27 cellular contexts compared by ENCODE assay signal in genomic region chr19:18384775-18385174, GRCh38. TPM values are rescaled to one million over a fixed set of nuclear protein-coding genes. Genes with fewer than 3 reads are reported as not detected.
DNase-seq lines count a peak whose midpoint lies in the region; ATAC-seq and TF ChIP-seq lines count a peak whose summit lies in the region.
"Had no signal": no experiment of that assay in that cellular context is flagged by ENCODE, and none has a peak within 500 bp of the region (broad histone marks: within the 10 kb centered on the region; RNA-seq: fewer than 3 reads in every experiment).

No MANE protein-coding gene starts in this region.

- RAD21 ChIA-PET in HCT116 (lab: Charles Lee; ENCODE audit: low non-redundant PET in 1 of 2, low total read pairs in 2 of 2, uncharacterized antibody in 2 of 2, unreplicated experiment in 2 of 2), result no interaction called here

- peaks cover 16% of the 10 kb centered on the region for H3K79me2 ChIP-seq in HCT116 (ENCODE audit: insufficient read depth, low read length)
- H3K79me2 ChIP-seq: parathyroid adenoma had no signal

- H3K9ac ChIP-seq in HCT116 (ENCODE audit: low read length), result 0 out of 2 replicates have a peak overlapping the region, but pooled peaks have one; percentile 17
- H3K9ac ChIP-seq: BLaER1 treated with 17β-estradiol and CSF1 and Interleukin-3, amounts not matched to agents 10 nM and 100 nM; parathyroid adenoma had no signal

- H3K9me3 ChIP-seq in HCT116 (ENCODE audit: control insufficient read depth in 1 of 2, insufficient read depth in 1 of 2, low read depth in 1 of 2, low read length in 2 of 2) (no peaks in the 10 kb centered on the region), body of pancreas (no peaks in the 10 kb centered on the region)
- H3K9me3 ChIP-seq: BLaER1 treated with 17β-estradiol and CSF1 and Interleukin-3, amounts not matched to agents 10 nM and 100 nM; esophagus squamous epithelium; sigmoid colon; thyroid gland had no signal

- POLR2A ChIA-PET in HCT116 (lab: Charles Lee), result interaction anchor here (1.2 to 2.4 kb wide), 4 partner anchors 19 to 62 kb away, joined by 4 to 22 read pairs (median 16); partner anchors contain the start of genes LSM4 and SSBP4

- no peaks in the 10 kb centered on the region for H3K9me3 Mint-ChIP-seq in activated T-helper 1 cell treated with anti-CD3 and anti-CD28 coated beads, Interleukin-12 subunit alpha, Interleukin-12 subunit beta, Interleukin-2, Interleukin-4 antibody, amounts not matched to agents 30 ng/mL and 10 ng/mL and 1 ng/mL, durations not matched to agents 14 hours and 24 hours and 36 hours
- H3K9me3 Mint-ChIP-seq: activated T-cell treated with anti-CD3 and anti-CD28 coated beads, Interleukin-2, amount 50 U/mL, for 4 hours; nephron progenitor cell; stimulated activated naive CD8-positive, alpha-beta T cell treated with anti-CD3 and anti-CD28 coated beads, Interleukin-15, Interleukin-2, amounts not matched to agents 100 ng/mL and 50 ng/mL, for 24 hours had no signal

- peak overlapping the region; percentile 96 for H3K4me2 ChIP-seq in HCT116 (ENCODE audit: low read length)

- BruUV-seq in HCT116 (replicated peaks; lab: Mats Ljungman, UMichigan), result no TSS peak

- no peak for TF ChIP-seq POLR2A in HCT116 (IDR thresholded peaks at IDR 0.05; ENCODE audit: borderline replicate concordance, extremely low read depth, insufficient read depth, insufficient read length)
- no peak for TF ChIP-seq POLR2A in body of pancreas (IDR thresholded peaks at IDR 0.05)

- H3K36me3 ChIP-seq in HCT116 (ENCODE audit: control insufficient read depth in 1 of 2, insufficient read depth in 2 of 2, low read length in 2 of 2) (peaks cover 0 to 6% of the 10 kb centered on the region in 2 experiments; a peak in 2 of 4 replicates), body of pancreas (replicated peaks in 1 of 2; ENCODE audit: insufficient read depth in 1 of 2, low read depth in 2 of 2) (no peaks in the 10 kb centered on the region)
- H3K36me3 ChIP-seq: esophagus squamous epithelium, sigmoid colon, thyroid gland had no signal

- no peaks in the 10 kb centered on the region for H4K20me1 ChIP-seq in HCT116 (ENCODE audit: insufficient read depth)

- H3K36me3 Mint-ChIP-seq in activated T-helper 1 cell treated with anti-CD3 and anti-CD28 coated beads, Interleukin-12 subunit alpha, Interleukin-12 subunit beta, Interleukin-2, Interleukin-4 antibody, amounts not matched to agents 30 ng/mL and 10 ng/mL and 1 ng/mL, durations not matched to agents 14 hours and 24 hours and 36 hours (ENCODE audit: low read depth), result no peaks in the 10 kb centered on the region

- H3K4me3 ChIP-seq in HCT116 (replicated peaks in 1 of 2; ENCODE audit: low read depth in 1 of 2, low read length in 2 of 2) (no peak overlapping the region), body of pancreas (no peak overlapping the region)
- H3K4me3 ChIP-seq: BLaER1 treated with 17β-estradiol and CSF1 and Interleukin-3, amounts not matched to agents 10 nM and 100 nM; coronary artery; esophagus squamous epithelium; GM12878; sigmoid colon; thyroid gland had no signal

- no peak overlapping the region for H2AFZ ChIP-seq in HCT116 (ENCODE audit: low read depth, low read length, poor library complexity, severe bottlenecking)
- H2AFZ ChIP-seq: parathyroid adenoma had no signal

- peaks cover 5% of the 10 kb centered on the region for H3K4me1 Mint-ChIP-seq in activated T-helper 1 cell treated with anti-CD3 and anti-CD28 coated beads, Interleukin-12 subunit alpha, Interleukin-12 subunit beta, Interleukin-2, Interleukin-4 antibody, amounts not matched to agents 30 ng/mL and 10 ng/mL and 1 ng/mL, durations not matched to agents 14 hours and 24 hours and 36 hours (ENCODE audit: low read depth)

- no peak for DNase-seq in HCT116 (ENCODE audit: low read depth, low spot score)
- peak in 1 of 4 donors; percentile 44 for DNase-seq in body of pancreas
- DNase-seq in mucosa of gallbladder (ENCODE audit: low spot score), result peak; percentile 42
- DNase-seq in activated T-helper 1 cell treated with anti-CD3 and anti-CD28 coated beads, Interleukin-12 subunit alpha, Interleukin-12 subunit beta, Interleukin-2, Interleukin-4 antibody, amounts not matched to agents 30 ng/mL and 10 ng/mL and 1 ng/mL, durations not matched to agents 14 hours and 24 hours and 36 hours (ENCODE audit: low spot score), result no peak
- DNase-seq: activated CD4-positive, alpha-beta T cell treated with anti-CD3 and anti-CD28 coated beads for 4 hours; activated naive CD4-positive, alpha-beta T cell treated with Interleukin-2 at 50 U/mL for 16 hours; activated T-cell treated with anti-CD3 and anti-CD28 coated beads, Interleukin-2, amount 50 U/mL, for 4 hours; esophagus squamous epithelium; H7; NCI-H1092 treated with DMSO at 0.1 percent for 48 hours; NCI-H187 treated with DMSO at 0.1 percent for 48 hours; NCI-H69; nephron progenitor cell; RPMI8226; sigmoid colon; thyroid gland had no signal

- intact Hi-C loops in HCT116 (cut with micrococcal nuclease) (no loop called here), body of pancreas (cut with DNase I) (no loop called here)
- intact Hi-C loops in activated T-helper 1 cell treated with anti-CD3 and anti-CD28 coated beads, Interleukin-12 subunit alpha, Interleukin-12 subunit beta, Interleukin-2, Interleukin-4 antibody, amounts not matched to agents 30 ng/mL and 10 ng/mL and 1 ng/mL, durations not matched to agents 14 hours and 24 hours and 36 hours (cut with micrococcal nuclease), result loop anchor here (5.0 kb wide), 1 partner anchor 182 kb away; the partner anchor contains the start of gene RAB3A

- TF ChIP-seq CTCF in HCT116 (IDR thresholded peaks at IDR 0.05 in 2 of 3, conservative IDR thresholded peaks at IDR 0.05 in 1 of 3; ENCODE audit: borderline replicate concordance in 1 of 3, insufficient read depth in 1 of 3, low read depth in 2 of 3, low read length in 2 of 3) (no peak), body of pancreas (IDR thresholded peaks at IDR 0.05) (no peak)

- no peaks in the 10 kb centered on the region for H3K9me2 ChIP-seq in HCT116 (ENCODE audit: insufficient read depth)

- TF ChIP-seq RAD21 in HCT116 (IDR thresholded peaks at IDR 0.05; ENCODE audit: low read depth), result no peak

- H3K27me3 ChIP-seq in HCT116 (ENCODE audit: insufficient read depth, low read length) (no peaks in the 10 kb centered on the region), body of pancreas (no peaks in the 10 kb centered on the region)
- H3K27me3 ChIP-seq: thyroid gland had no signal

- H3K27me3 Mint-ChIP-seq in activated T-helper 1 cell treated with anti-CD3 and anti-CD28 coated beads, Interleukin-12 subunit alpha, Interleukin-12 subunit beta, Interleukin-2, Interleukin-4 antibody, amounts not matched to agents 30 ng/mL and 10 ng/mL and 1 ng/mL, durations not matched to agents 14 hours and 24 hours and 36 hours (ENCODE audit: insufficient read depth), result peaks cover 44% of the 10 kb centered on the region

- H3K4me1 ChIP-seq in HCT116 (ENCODE audit: control insufficient read depth in 1 of 2, insufficient read depth in 2 of 2, low read length in 2 of 2) (peaks cover 68 to 88% of the 10 kb centered on the region in 2 experiments), body of pancreas (peaks cover 73% of the 10 kb centered on the region)

- no peak overlapping the region for H3K4me3 Mint-ChIP-seq in activated T-helper 1 cell treated with anti-CD3 and anti-CD28 coated beads, Interleukin-12 subunit alpha, Interleukin-12 subunit beta, Interleukin-2, Interleukin-4 antibody, amounts not matched to agents 30 ng/mL and 10 ng/mL and 1 ng/mL, durations not matched to agents 14 hours and 24 hours and 36 hours
- H3K4me3 Mint-ChIP-seq: activated T-cell treated with anti-CD3 and anti-CD28 coated beads, Interleukin-2, amount 50 U/mL, for 4 hours; nephron progenitor cell; stimulated activated naive CD8-positive, alpha-beta T cell treated with anti-CD3 and anti-CD28 coated beads, Interleukin-15, Interleukin-2, amounts not matched to agents 100 ng/mL and 50 ng/mL, for 24 hours had no signal

- ATAC-seq in HCT116 (no peak), body of pancreas (no peak), GM21825 (IDR thresholded peaks at IDR 0.05; ENCODE audit: unreplicated experiment) (no peak), GM19463 (IDR thresholded peaks at IDR 0.05; ENCODE audit: unreplicated experiment) (no peak)
- ATAC-seq: activated T-cell treated with anti-CD3 and anti-CD28 coated beads, Interleukin-2, amount 50 U/mL, for 4 hours; GM12878 had no signal

- H3K27ac Mint-ChIP-seq in activated T-helper 1 cell treated with anti-CD3 and anti-CD28 coated beads, Interleukin-12 subunit alpha, Interleukin-12 subunit beta, Interleukin-2, Interleukin-4 antibody, amounts not matched to agents 30 ng/mL and 10 ng/mL and 1 ng/mL, durations not matched to agents 14 hours and 24 hours and 36 hours, result no peak overlapping the region
- H3K27ac Mint-ChIP-seq: nephron progenitor cell; stimulated activated naive CD8-positive, alpha-beta T cell treated with anti-CD3 and anti-CD28 coated beads, Interleukin-15, Interleukin-2, amounts not matched to agents 100 ng/mL and 50 ng/mL, for 24 hours had no signal

- H3K27ac ChIP-seq in HCT116 (ENCODE audit: low read depth, low read length) (0 out of 2 replicates have a peak overlapping the region, but pooled peaks have one; percentile 82), body of pancreas (peak overlapping the region; percentile 74 to 81 (median 76))
- H3K27ac ChIP-seq: BLaER1 treated with 17β-estradiol and CSF1 and Interleukin-3, amounts not matched to agents 10 nM and 100 nM; coronary artery; parathyroid adenoma; sigmoid colon; thyroid gland had no signal

- 43 to 50% methylated on average over 7 of the region's 7 CpGs for WGBS in body of pancreas, 2 donors

- CTCF ChIA-PET in HCT116 (lab: Charles Lee), result no interaction called here

RNA-seq across cellular contexts. Expression of gene GDF15, which starts 1.2 kb away (rescaled TPM):
- total RNA-seq in HCT116 (2021; ENCODE audit: unreplicated experiment) (425 TPM), body of pancreas (10 to 100 TPM; 40.5 to 86.1 TPM), mucosa of gallbladder (76.0 TPM)
- polyA plus RNA-seq in HCT116 (2012), result 480 and 583 TPM in 2 replicates
- not detected in 2 replicates for total RNA-seq in activated T-helper 1 cell treated with anti-CD3 and anti-CD28 coated beads, Interleukin-12 subunit alpha, Interleukin-12 subunit beta, Interleukin-2, Interleukin-4 antibody, amounts not matched to agents 30 ng/mL and 10 ng/mL and 1 ng/mL, durations not matched to agents 14 hours and 24 hours and 36 hours
- total RNA-seq: mononuclear cell had no signal

RNA-seq across cellular contexts. Expression of gene LRRC25, which starts 12.6 kb away (rescaled TPM):
- total RNA-seq in HCT116 (2021; ENCODE audit: unreplicated experiment), result 0.12 TPM
- polyA plus RNA-seq in HCT116 (2012), result not detected in 2 replicates
- 1 to 10 TPM in 1 of 2 donors, not detected in 1; 4.4 TPM for total RNA-seq in body of pancreas
- 7.8 TPM for total RNA-seq in mucosa of gallbladder
- total RNA-seq in activated T-helper 1 cell treated with anti-CD3 and anti-CD28 coated beads, Interleukin-12 subunit alpha, Interleukin-12 subunit beta, Interleukin-2, Interleukin-4 antibody, amounts not matched to agents 30 ng/mL and 10 ng/mL and 1 ng/mL, durations not matched to agents 14 hours and 24 hours and 36 hours, result not detected in 2 replicates
- total RNA-seq: activated T-cell treated with anti-CD3 and anti-CD28 coated beads, Interleukin-2, amount 50 U/mL, for 4 hours; Daoy; LHCN-M2; T-helper 1 cell treated with Interleukin-12 subunit alpha and Interleukin-12 subunit beta and Interleukin-4 antibody, amounts not matched to agents 30 ng/mL and 1 ng/mL, for 36 hours had no signal

RNA-seq across cellular contexts. Expression of gene SSBP4, which starts 34.4 kb away (rescaled TPM):
- total RNA-seq in HCT116 (2021; ENCODE audit: unreplicated experiment) (164 TPM), body of pancreas (10 to 100 TPM; 50.1 to 63.9 TPM), mucosa of gallbladder (68.1 TPM)
- 55.6 and 64.2 TPM in 2 replicates for polyA plus RNA-seq in HCT116 (2012)
- 135 and 141 TPM in 2 replicates for total RNA-seq in activated T-helper 1 cell treated with anti-CD3 and anti-CD28 coated beads, Interleukin-12 subunit alpha, Interleukin-12 subunit beta, Interleukin-2, Interleukin-4 antibody, amounts not matched to agents 30 ng/mL and 10 ng/mL and 1 ng/mL, durations not matched to agents 14 hours and 24 hours and 36 hours

RNA-seq across cellular contexts. Expression of gene PGPEP1, which starts 44.4 kb away (rescaled TPM):
- total RNA-seq in HCT116 (2021; ENCODE audit: unreplicated experiment) (30.9 TPM), body of pancreas (10 to 100 TPM; 22.1 to 37.6 TPM), mucosa of gallbladder (56.6 TPM)
- polyA plus RNA-seq in HCT116 (2012), result 22.4 and 23.8 TPM in 2 replicates
- 17.9 and 21.5 TPM in 2 replicates for total RNA-seq in activated T-helper 1 cell treated with anti-CD3 and anti-CD28 coated beads, Interleukin-12 subunit alpha, Interleukin-12 subunit beta, Interleukin-2, Interleukin-4 antibody, amounts not matched to agents 30 ng/mL and 10 ng/mL and 1 ng/mL, durations not matched to agents 14 hours and 24 hours and 36 hours

RNA-seq across cellular contexts. Expression of gene ISYNA1, which starts 53.2 kb away (rescaled TPM):
- 365 TPM for total RNA-seq in HCT116 (2021; ENCODE audit: unreplicated experiment)
- 282 and 302 TPM in 2 replicates for polyA plus RNA-seq in HCT116 (2012)
- total RNA-seq in body of pancreas, result 10 to 100 TPM; 52.7 to 72.8 TPM
- total RNA-seq in mucosa of gallbladder, result 37.1 TPM
- 9.0 and 10.7 TPM in 2 replicates for total RNA-seq in activated T-helper 1 cell treated with anti-CD3 and anti-CD28 coated beads, Interleukin-12 subunit alpha, Interleukin-12 subunit beta, Interleukin-2, Interleukin-4 antibody, amounts not matched to agents 30 ng/mL and 10 ng/mL and 1 ng/mL, durations not matched to agents 14 hours and 24 hours and 36 hours

Comparison
In these comparisons a context has a peak if more than half of its experiments do, and no peak if none do; other contexts are left out.
1. RNA of gene GDF15, which starts 1.2 kb away (total RNA-seq): 425 TPM in HCT116 (single experiment), 40.5 to 86.1 TPM in body of pancreas and 76.0 TPM in mucosa of gallbladder (single experiment); not detected in activated T-helper 1 cell treated with anti-CD3 and anti-CD28 coated beads, Interleukin-12 subunit alpha, Interleukin-12 subunit beta, Interleukin-2, Interleukin-4 antibody, amounts not matched to agents 30 ng/mL and 10 ng/mL and 1 ng/mL, durations not matched to agents 14 hours and 24 hours and 36 hours; every median in the first group is over 10 times any median in the second.